Comparison of ENCODE assay signal across 11 cellular contexts in genomic region chr22:36349726-36350125, GRCh38. TPM values are rescaled to one million over a fixed set of nuclear protein-coding genes. Genes with fewer than 3 reads are reported as not detected.
A peak's percentile ranks its signal among the peaks of the same experiment; 100 is the strongest.
DNase-seq lines count a peak whose midpoint lies in the region; ATAC-seq and TF ChIP-seq lines count a peak whose summit lies in the region.
"Had no signal": no experiment of that assay in that cellular context is flagged by ENCODE, and none has a peak within 500 bp of the region (broad histone marks: within the 10 kb centered on the region; RNA-seq: fewer than 3 reads in every experiment).

No MANE protein-coding gene starts in this region.

- no peak overlapping the region for H3K4me3 ChIP-seq in CD4-positive, CD25-positive, alpha-beta regulatory T cell (ENCODE audit: low read depth, low read length)
- no peak overlapping the region for H3K4me3 ChIP-seq in effector memory CD4-positive, alpha-beta T cell (ENCODE audit: insufficient read depth, low read depth, low read length, poor library complexity, severe bottlenecking)
- H3K4me3 ChIP-seq: lung had no signal

- no peak for ATAC-seq in CD4-positive, CD25-positive, alpha-beta regulatory T cell (ENCODE audit: low read depth in 2 of 2)
- ATAC-seq in GM18502 (IDR thresholded peaks at IDR 0.05; ENCODE audit: poor library complexity, unreplicated experiment) = no peak

- no peak for DNase-seq in CD4-positive, CD25-positive, alpha-beta regulatory T cell
- DNase-seq in RPMI7951 (ENCODE audit: low read depth) = peak; percentile 82
- DNase-seq in effector memory CD4-positive, alpha-beta T cell = no peak
- no peak for DNase-seq in progenitor cell of endocrine pancreas (ENCODE audit: low spot score, unreplicated experiment)
- no peak for DNase-seq in stimulated activated CD4-positive, alpha-beta T cell treated with anti-CD3 and anti-CD28 coated beads, Interleukin-2, amount 100 ng/mL, for 24 hours
- no peak for DNase-seq in DMS53 treated with DMSO at 0.1 percent for 48 hours (lab: John Stamatoyannopoulos, UW; ENCODE audit: unreplicated experiment)
- no peak for DNase-seq in A172 (ENCODE audit: low spot score)
- DNase-seq: NCI-H510A treated with DMSO at 0.1 percent for 48 hours, T1000 had no signal

- H3K36me3 Mint-ChIP-seq in CD4-positive, CD25-positive, alpha-beta regulatory T cell = peaks cover 17% of the 10 kb centered on the region
- H3K36me3 Mint-ChIP-seq in progenitor cell of endocrine pancreas (ENCODE audit: insufficient read depth) = peaks cover 10% of the 10 kb centered on the region

- no peaks in the 10 kb centered on the region for H3K27me3 Mint-ChIP-seq in CD4-positive, CD25-positive, alpha-beta regulatory T cell
- H3K27me3 Mint-ChIP-seq in progenitor cell of endocrine pancreas = no peaks in the 10 kb centered on the region

- peaks cover 87% of the 10 kb centered on the region for H3K4me1 ChIP-seq in CD4-positive, CD25-positive, alpha-beta regulatory T cell (ENCODE audit: control insufficient read depth, insufficient read depth, low read length, poor library complexity, severe bottlenecking)
- H3K4me1 ChIP-seq in effector memory CD4-positive, alpha-beta T cell (ENCODE audit: control insufficient read depth, insufficient read depth, low read length, poor library complexity, severe bottlenecking) = peaks cover 51% of the 10 kb centered on the region

- H3K27ac Mint-ChIP-seq in CD4-positive, CD25-positive, alpha-beta regulatory T cell = peak overlapping the region in 2 of 3 donors; percentile 83 to 93
- H3K27ac Mint-ChIP-seq in progenitor cell of endocrine pancreas = peak overlapping the region; percentile 98

- H3K9me3 ChIP-seq in CD4-positive, CD25-positive, alpha-beta regulatory T cell (ENCODE audit: control insufficient read depth in 2 of 2, low read length in 2 of 2) = no peaks in the 10 kb centered on the region
- no peaks in the 10 kb centered on the region for H3K9me3 ChIP-seq in effector memory CD4-positive, alpha-beta T cell (ENCODE audit: control insufficient read depth, low read length)

- H3K36me3 ChIP-seq in CD4-positive, CD25-positive, alpha-beta regulatory T cell (ENCODE audit: control insufficient read depth, insufficient read depth, low read length) = peaks cover 34% of the 10 kb centered on the region
- H3K36me3 ChIP-seq in effector memory CD4-positive, alpha-beta T cell (ENCODE audit: control insufficient read depth, insufficient read depth, low read length) = peaks cover 35% of the 10 kb centered on the region

- H3K27ac ChIP-seq in CD4-positive, CD25-positive, alpha-beta regulatory T cell (ENCODE audit: insufficient read depth, low read length, poor library complexity, severe bottlenecking) = peak overlapping the region; percentile 78
- H3K27ac ChIP-seq in effector memory CD4-positive, alpha-beta T cell (ENCODE audit: insufficient read depth, low read length, poor library complexity, severe bottlenecking) = peak overlapping the region; percentile 38

- TF ChIP-seq CTCF in progenitor cell of endocrine pancreas (IDR thresholded peaks at IDR 0.05; ENCODE audit: unreplicated experiment) = no peak

- no peaks in the 10 kb centered on the region for H3K27me3 ChIP-seq in CD4-positive, CD25-positive, alpha-beta regulatory T cell (ENCODE audit: control insufficient read depth, insufficient read depth, low read length)
- no peaks in the 10 kb centered on the region for H3K27me3 ChIP-seq in effector memory CD4-positive, alpha-beta T cell (replicated peaks; ENCODE audit: control insufficient read depth, insufficient read depth, low read length, poor library complexity, severe bottlenecking)

- no peaks in the 10 kb centered on the region for H3K9me3 Mint-ChIP-seq in CD4-positive, CD25-positive, alpha-beta regulatory T cell
- H3K9me3 Mint-ChIP-seq in progenitor cell of endocrine pancreas (ENCODE audit: low read depth) = no peaks in the 10 kb centered on the region

- peak overlapping the region in 3 of 4 donors; percentile 3 to 57 (median 6) for H3K4me3 Mint-ChIP-seq in CD4-positive, CD25-positive, alpha-beta regulatory T cell
- no peak overlapping the region for H3K4me3 Mint-ChIP-seq in progenitor cell of endocrine pancreas (ENCODE audit: low read depth)

- H3K4me1 Mint-ChIP-seq in CD4-positive, CD25-positive, alpha-beta regulatory T cell = peaks cover 14 to 93% (median 58%) of the 10 kb centered on the region in 4 donors
- H3K4me1 Mint-ChIP-seq in progenitor cell of endocrine pancreas (ENCODE audit: low read depth) = peaks cover 38% of the 10 kb centered on the region

RNA-seq across cellular contexts. Expression of gene MYH9, which starts 38.0 kb away (rescaled TPM):
- total RNA-seq in CD4-positive, CD25-positive, alpha-beta regulatory T cell = 1,341 TPM
- polyA plus RNA-seq in CD4-positive, CD25-positive, alpha-beta regulatory T cell = 10 to 100 TPM; 80.0 to 98.9 (median 93.4) TPM
- 260 and 282 TPM in 2 replicates for total RNA-seq in RPMI7951 (2014; rRNA removed; shearing (Covaris generic))
- 299 and 306 TPM in 2 replicates for total RNA-seq in progenitor cell of endocrine pancreas
- total RNA-seq in A172 (2014; rRNA removed; shearing (Covaris generic)) = 180 and 245 TPM in 2 replicates
